ENCODE assay signal across 1 cellular context in genomic region chr1:8495928-8496401, GRCh38.
TF ChIP-seq lines count a peak whose summit lies in the region.

No MANE protein-coding gene starts in this region.

TF ChIP-seq in K562, 482 proteins besides CTCF, POLR2A, EP300 and RAD21 (continued from another document):
- peak; percentile 76; the same call in 1 of the 2 replicates for TF ChIP-seq JUND (IDR thresholded peaks at IDR 0.05; ENCODE audit: borderline replicate concordance, low read depth, low read length)
- TF ChIP-seq JUND (tag; IDR thresholded peaks at IDR 0.05; ENCODE audit: borderline replicate concordance, low read depth, low read length) = peak; percentile 53; the same call in 1 of the 3 replicates
- no peak for TF ChIP-seq ZNF395 (CRISPR knock-in tag; IDR thresholded peaks at IDR 0.05)
- TF ChIP-seq ATF3 (IDR thresholded peaks at IDR 0.05) = peak; percentile 82
- TF ChIP-seq ATF3 (CRISPR knock-in tag; conservative IDR thresholded peaks at IDR 0.05) = no peak
- peak; percentile 81; the same call in 1 of the 2 replicates for TF ChIP-seq JUN (IDR thresholded peaks at IDR 0.05; ENCODE audit: borderline replicate concordance, low read depth, low read length)
- TF ChIP-seq JUN (CRISPR knock-in tag; IDR thresholded peaks at IDR 0.05; ENCODE audit: borderline replicate concordance) = no peak
